ENCODE assay signal across 17 cellular contexts in the genomic region with DNA sequence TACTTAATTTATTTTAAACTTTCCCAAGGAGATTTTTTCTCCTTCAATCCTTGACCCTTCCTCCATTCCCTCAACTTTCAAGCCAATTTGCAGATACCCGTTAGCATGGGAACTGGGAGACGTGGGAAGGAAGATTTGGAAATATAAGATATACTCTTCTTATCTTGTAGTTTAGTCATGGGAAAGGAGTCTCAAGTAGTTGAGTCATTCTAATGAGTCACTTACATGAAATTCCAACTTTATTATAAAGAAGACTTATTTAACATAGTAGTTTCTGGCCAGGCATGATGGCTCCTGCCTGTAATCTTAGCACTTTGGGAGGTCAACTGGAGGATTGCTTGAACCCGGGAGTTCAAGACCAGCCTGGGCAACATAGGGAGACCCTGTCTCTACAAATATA.
DNase-seq lines count a peak whose midpoint lies in the region; ATAC-seq and TF ChIP-seq lines count a peak whose summit lies in the region.
"Had no signal": no experiment of that assay in that cellular context is flagged by ENCODE, and none has a peak within 500 bp of the region (broad histone marks: within the 10 kb centered on the region; RNA-seq: fewer than 3 reads in every experiment).

No MANE protein-coding gene starts in this region.

- H3K36me3 ChIP-seq in breast epithelium (no peaks in the 10 kb centered on the region), adipocyte (ENCODE audit: control insufficient read depth, insufficient read depth, low read length, severe bottlenecking) (no peaks in the 10 kb centered on the region), endodermal cell (ENCODE audit: control insufficient read depth, insufficient read depth, low read length) (no peaks in the 10 kb centered on the region), lower lobe of right lung (no peaks in the 10 kb centered on the region)
- H3K36me3 ChIP-seq: suprapubic skin had no signal

- no peak for TF ChIP-seq POLR2A in breast epithelium (IDR thresholded peaks at IDR 0.05)

- H3K4me3 Mint-ChIP-seq in MCF 10A (ENCODE audit: unreplicated experiment), result no peak overlapping the region
- no peak overlapping the region for H3K4me3 Mint-ChIP-seq in endodermal cell
- H3K4me3 Mint-ChIP-seq: activated CD4-positive, alpha-beta T cell treated with anti-CD3 and anti-CD28 coated beads for 36 hours; activated T-helper 1 cell treated with anti-CD3 and anti-CD28 coated beads, Interleukin-12 subunit alpha, Interleukin-12 subunit beta, Interleukin-2, Interleukin-4 antibody, amounts not matched to agents 30 ng/mL and 10 ng/mL and 1 ng/mL, durations not matched to agents 14 hours and 24 hours and 36 hours; memory B cell had no signal

- H3K9me3 ChIP-seq in breast epithelium, result peaks cover 0 to 19% of the 10 kb centered on the region in 2 donors
- H3K9me3 ChIP-seq in adipocyte (ENCODE audit: control insufficient read depth, low read length), result peaks cover 22% of the 10 kb centered on the region
- peaks cover 31% of the 10 kb centered on the region for H3K9me3 ChIP-seq in endodermal cell (ENCODE audit: control insufficient read depth, low read length)
- H3K9me3 ChIP-seq in lower lobe of right lung, result no peaks in the 10 kb centered on the region
- H3K9me3 ChIP-seq: suprapubic skin had no signal

- H3K27ac Mint-ChIP-seq in MCF 10A (ENCODE audit: low read depth, unreplicated experiment), result no peak overlapping the region
- H3K27ac Mint-ChIP-seq in endodermal cell, result no peak overlapping the region
- H3K27ac Mint-ChIP-seq: activated CD4-positive, alpha-beta T cell treated with anti-CD3 and anti-CD28 coated beads for 36 hours; activated T-helper 1 cell treated with anti-CD3 and anti-CD28 coated beads, Interleukin-12 subunit alpha, Interleukin-12 subunit beta, Interleukin-2, Interleukin-4 antibody, amounts not matched to agents 30 ng/mL and 10 ng/mL and 1 ng/mL, durations not matched to agents 14 hours and 24 hours and 36 hours; memory B cell had no signal

- H3K4me1 ChIP-seq in breast epithelium, result no peaks in the 10 kb centered on the region
- peaks cover 12% of the 10 kb centered on the region for H3K4me1 ChIP-seq in adipocyte (ENCODE audit: control insufficient read depth, insufficient read depth, low read length)
- no peaks in the 10 kb centered on the region for H3K4me1 ChIP-seq in endodermal cell (ENCODE audit: control insufficient read depth, insufficient read depth, low read length)
- H3K4me1 ChIP-seq in lower lobe of right lung, result no peaks in the 10 kb centered on the region
- H3K4me1 ChIP-seq: suprapubic skin had no signal

- TF ChIP-seq CTCF in MCF 10A (IDR thresholded peaks at IDR 0.05; ENCODE audit: unreplicated experiment) (no peak), breast epithelium (IDR thresholded peaks at IDR 0.05) (no peak), endodermal cell (conservative IDR thresholded peaks at IDR 0.05) (no peak), lower lobe of right lung (IDR thresholded peaks at IDR 0.05) (no peak)

- POLR2A ChIA-PET in MCF 10A (lab: Yijun Ruan, JAX), result no interaction called here

- CTCF ChIA-PET in MCF 10A (lab: Yijun Ruan, JAX), result no interaction called here

- H3K9me3 Mint-ChIP-seq in MCF 10A (ENCODE audit: unreplicated experiment) (peaks cover 27% of the 10 kb centered on the region), endodermal cell (peaks cover 24% of the 10 kb centered on the region)

- H3K4me1 Mint-ChIP-seq in MCF 10A (ENCODE audit: insufficient read depth, unreplicated experiment) (peaks cover 8% of the 10 kb centered on the region), endodermal cell (no peaks in the 10 kb centered on the region)
- H3K4me1 Mint-ChIP-seq: activated CD4-positive, alpha-beta T cell treated with anti-CD3 and anti-CD28 coated beads for 36 hours; memory B cell had no signal

- no peaks in the 10 kb centered on the region for H3K36me3 Mint-ChIP-seq in MCF 10A (ENCODE audit: insufficient read depth, unreplicated experiment)
- peaks cover 2% of the 10 kb centered on the region for H3K36me3 Mint-ChIP-seq in endodermal cell (ENCODE audit: low read depth)
- H3K36me3 Mint-ChIP-seq: memory B cell had no signal

- 99 to 100% methylated on average over 1 to 3 of the region's 3 CpGs for WGBS in endodermal cell (ENCODE audit: insufficient coverage in 1 of 2, insufficient read length in 1 of 2), 2 experiments

- no peak overlapping the region for H3K4me3 ChIP-seq in breast epithelium
- H3K4me3 ChIP-seq in adipocyte (ENCODE audit: low read length), result no peak overlapping the region
- H3K4me3 ChIP-seq in endodermal cell (ENCODE audit: low read length), result no peak overlapping the region
- H3K4me3 ChIP-seq in lower lobe of right lung, result no peak overlapping the region
- H3K4me3 ChIP-seq: suprapubic skin had no signal

- DNase-seq in MCF 10A (ENCODE audit: unreplicated experiment) (peak; percentile 79), breast epithelium (ENCODE audit: low spot score in 2 of 2) (no peak), adipocyte (ENCODE audit: low read depth) (peak; percentile 82), glomerular visceral epithelial cell (ENCODE audit: extremely low spot score) (peak; percentile 72), pons (ENCODE audit: low spot score) (no peak), MV-4-11 (lab: John Stamatoyannopoulos, UW) (no peak), endodermal cell (no peak), lower lobe of right lung (no peak)
- DNase-seq: 8988T; activated CD4-positive, alpha-beta T cell treated with anti-CD3 and anti-CD28 coated beads for 36 hours; cerebellar nuclear complex; NCI-H1105; NCI-H82; retina had no signal

- no TSS peak for BruUV-seq in MCF 10A (replicated peaks; lab: Mats Ljungman, UMichigan)

- no peak overlapping the region for H3K9ac ChIP-seq in adipocyte (ENCODE audit: low read length)
- H3K9ac ChIP-seq in endodermal cell (ENCODE audit: extremely low read depth, low read length, poor library complexity, severe bottlenecking), result no peak overlapping the region

- H3K27me3 Mint-ChIP-seq in MCF 10A (ENCODE audit: insufficient read depth, unreplicated experiment) (no peaks in the 10 kb centered on the region), endodermal cell (ENCODE audit: insufficient read depth) (peaks cover 2% of the 10 kb centered on the region)
- H3K27me3 Mint-ChIP-seq: activated CD4-positive, alpha-beta T cell treated with anti-CD3 and anti-CD28 coated beads for 36 hours; memory B cell had no signal

- intact Hi-C loops in MCF 10A (cut with micrococcal nuclease) (no loop called here), breast epithelium (cut with DNase I; ENCODE audit: low total_unique reads) (no loop called here), lower lobe of right lung (cut with DNase I) (no loop called here)

- no peak overlapping the region for H3K27ac ChIP-seq in breast epithelium
- no peak overlapping the region for H3K27ac ChIP-seq in endodermal cell (ENCODE audit: low read depth, low read length)
- no peak overlapping the region for H3K27ac ChIP-seq in lower lobe of right lung
- H3K27ac ChIP-seq: suprapubic skin had no signal

- ATAC-seq in lower lobe of right lung, result no peak
- ATAC-seq: activated CD4-positive, alpha-beta T cell treated with anti-CD3 and anti-CD28 coated beads for 36 hours had no signal

- no peaks in the 10 kb centered on the region for H3K27me3 ChIP-seq in breast epithelium
- no peaks in the 10 kb centered on the region for H3K27me3 ChIP-seq in adipocyte (replicated peaks; ENCODE audit: control insufficient read depth, insufficient read depth, low read length)
- H3K27me3 ChIP-seq in endodermal cell (ENCODE audit: control insufficient read depth, insufficient read depth, low read length, poor library complexity, severe bottlenecking), result no peaks in the 10 kb centered on the region
- no peaks in the 10 kb centered on the region for H3K27me3 ChIP-seq in lower lobe of right lung (ENCODE audit: low read depth)
- H3K27me3 ChIP-seq: suprapubic skin had no signal

Comparison
In these comparisons a context has a peak if more than half of its experiments do, and no peak if none do; other contexts are left out.
1. DNase-seq: peak in MCF 10A (single experiment), adipocyte (single experiment) and glomerular visceral epithelial cell (single experiment); none in breast epithelium (0 of 2), pons (single experiment), MV-4-11 (single experiment), endodermal cell (single experiment) and lower lobe of right lung (single experiment).